Comparison of ENCODE assay signal across 10 cellular contexts in the genomic region with DNA sequence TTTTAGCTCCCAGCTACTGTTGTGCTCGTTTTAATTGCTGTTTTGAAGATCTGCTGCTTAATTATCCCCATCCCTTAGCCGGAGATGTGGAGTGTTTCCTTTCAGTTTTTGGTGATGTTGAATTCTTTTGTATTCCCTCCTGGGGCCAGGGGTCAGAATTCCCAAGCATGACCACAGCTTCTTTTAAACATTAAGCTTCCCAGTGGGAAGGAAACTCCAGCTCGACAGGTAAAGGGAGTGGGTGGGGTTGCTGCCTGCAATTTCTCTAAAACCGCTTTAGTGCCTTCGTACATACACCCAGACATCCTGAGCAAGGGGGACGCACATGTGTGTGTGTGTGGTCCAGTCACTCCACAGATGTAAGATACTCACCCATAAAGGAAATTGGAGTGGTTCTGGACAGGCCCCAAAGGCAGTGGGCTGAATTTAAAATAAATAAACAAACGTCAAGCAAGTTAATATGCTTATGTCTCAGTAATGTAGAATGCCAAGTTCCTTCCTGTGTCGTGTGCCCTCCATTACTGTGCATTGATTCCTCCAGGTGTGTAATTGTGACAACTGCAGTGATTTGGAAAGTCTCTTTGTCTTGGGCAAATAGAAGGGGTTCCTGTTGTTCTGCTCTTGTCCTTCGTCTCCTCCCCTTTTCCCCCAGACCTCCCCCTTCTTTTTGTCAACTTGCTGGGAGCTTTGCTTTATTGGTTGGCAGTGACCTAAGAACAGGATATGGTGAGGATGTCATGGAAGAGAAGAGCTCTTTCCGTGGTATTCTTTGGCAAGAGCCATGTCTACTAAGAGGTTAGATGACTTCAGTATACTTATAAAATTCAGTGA. TPM values are rescaled to one million over a fixed set of nuclear protein-coding genes. Genes with fewer than 3 reads are reported as not detected.
DNase-seq lines count a peak whose midpoint lies in the region; ATAC-seq and TF ChIP-seq lines count a peak whose summit lies in the region.
"Had no signal": no experiment of that assay in that cellular context is flagged by ENCODE, and none has a peak within 500 bp of the region (broad histone marks: within the 10 kb centered on the region; RNA-seq: fewer than 3 reads in every experiment).

No MANE protein-coding gene starts in this region.

- peak overlapping the region; percentile 9 for H3K27ac ChIP-seq in CD8-positive, alpha-beta T cell (ENCODE audit: low read depth, low read length)
- H3K27ac ChIP-seq in HUES64 (ENCODE audit: low read depth, low read length), result peak overlapping the region; percentile 27; the same call in 1 of the 2 replicates

- POLR2A ChIA-PET in CD8-positive, alpha-beta T cell (lab: Charles Lee), result interaction anchor here (1.0 to 2.0 kb wide), 2 partner anchors 19 to 283 kb away, joined by 3 to 9 read pairs; partner anchors contain the start of gene ADSL

- no peaks in the 10 kb centered on the region for H3K27me3 Mint-ChIP-seq in CD8-positive, alpha-beta T cell (ENCODE audit: low read depth)
- H3K27me3 Mint-ChIP-seq in natural killer cell (ENCODE audit: low read depth in 2 of 2) (no peaks in the 10 kb centered on the region), HFFc6 (ENCODE audit: insufficient read depth) (no peaks in the 10 kb centered on the region; the same call in 1 of the 2 replicates)

- peaks cover 96% of the 10 kb centered on the region for H3K4me1 ChIP-seq in CD8-positive, alpha-beta T cell (ENCODE audit: insufficient read depth, low read length)
- peaks cover 56% of the 10 kb centered on the region for H3K4me1 ChIP-seq in HUES64 (ENCODE audit: insufficient read depth, low read length)

- no peak overlapping the region for H3K9ac ChIP-seq in HUES64 (ENCODE audit: low read depth, low read length)

- intact Hi-C loops in CD8-positive, alpha-beta T cell (cut with DNase I, micrococcal nuclease), result loop anchor here (5.0 to 10.0 kb wide), 2 partner anchors 150 to 422 kb away; partner anchors contain the start of genes GRAP2 (in 1 of the 2) and TNRC6B (in 1 of the 2)
- intact Hi-C loops in natural killer cell (cut with micrococcal nuclease), result no loop called here

- peaks cover 46% of the 10 kb centered on the region for H3K36me3 Mint-ChIP-seq in CD8-positive, alpha-beta T cell
- H3K36me3 Mint-ChIP-seq in natural killer cell (peaks cover 9% of the 10 kb centered on the region), HFFc6 (ENCODE audit: low read depth) (peaks cover 18% of the 10 kb centered on the region)

- H3K4me1 Mint-ChIP-seq in CD8-positive, alpha-beta T cell (ENCODE audit: low read depth), result peaks cover 99% of the 10 kb centered on the region
- H3K4me1 Mint-ChIP-seq in natural killer cell, result peaks cover 18 to 32% of the 10 kb centered on the region in 2 donors
- H3K4me1 Mint-ChIP-seq in HFFc6 (ENCODE audit: low read depth), result peaks cover 20% of the 10 kb centered on the region

- WGBS in HUES64, result 64% methylated on average over 7 of the region's 10 CpGs

- TF ChIP-seq CTCF in CD8-positive, alpha-beta T cell (IDR thresholded peaks at IDR 0.05), result no peak
- TF ChIP-seq CTCF in cardiac fibroblast (IDR thresholded peaks at IDR 0.05; ENCODE audit: low read depth, low read length) (no peak), natural killer cell (IDR thresholded peaks at IDR 0.05) (no peak), HFFc6 (IDR thresholded peaks at IDR 0.05) (no peak), omental fat pad (IDR thresholded peaks at IDR 0.05) (no peak)

- H3K4me3 ChIP-seq in CD8-positive, alpha-beta T cell (ENCODE audit: low read depth, low read length), result peak overlapping the region; percentile 3
- H3K4me3 ChIP-seq in HUES64 (ENCODE audit: low read length) (no peak overlapping the region), cardiac fibroblast (replicated peaks in 1 of 2; ENCODE audit: low read depth in 2 of 2, low read length in 2 of 2) (no peak overlapping the region)

- H3K27ac Mint-ChIP-seq in CD8-positive, alpha-beta T cell, result peak overlapping the region; percentile 92
- H3K27ac Mint-ChIP-seq in natural killer cell (peak overlapping the region; percentile 55 to 66), HFFc6 (no peak overlapping the region)

- peak in 1 of 7 experiments; percentile 44 for DNase-seq in CD8-positive, alpha-beta T cell
- DNase-seq in cardiac fibroblast (ENCODE audit: low read depth in 2 of 2), result peak; percentile 21 to 49
- DNase-seq in natural killer cell, result no peak
- DNase-seq in HFFc6, result no peak
- DNase-seq in NCI-H526 treated with DMSO at 0.1 percent for 48 hours (lab: John Stamatoyannopoulos, UW), result no peak
- DNase-seq in omental fat pad (ENCODE audit: low spot score), result no peak
- DNase-seq: aorta, GDM1 had no signal

- H3K36me3 ChIP-seq in CD8-positive, alpha-beta T cell (ENCODE audit: insufficient read depth, low read length), result peaks cover 12% of the 10 kb centered on the region
- peaks cover 41% of the 10 kb centered on the region for H3K36me3 ChIP-seq in HUES64 (ENCODE audit: insufficient read depth, low read length)

- ATAC-seq in CD8-positive, alpha-beta T cell, result peak; percentile 7
- ATAC-seq in natural killer cell (no peak), omental fat pad (ENCODE audit: low FRiP score) (no peak), HG02642 (IDR thresholded peaks at IDR 0.05; ENCODE audit: poor library complexity, unreplicated experiment) (no peak)

- no peaks in the 10 kb centered on the region for H3K9me3 Mint-ChIP-seq in CD8-positive, alpha-beta T cell
- H3K9me3 Mint-ChIP-seq in natural killer cell, result no peaks in the 10 kb centered on the region
- H3K9me3 Mint-ChIP-seq in HFFc6, result no peaks in the 10 kb centered on the region

- CTCF ChIA-PET in CD8-positive, alpha-beta T cell (lab: Charles Lee), result interaction anchor here (0.6 to 2.9 kb wide), 3 partner anchors 18 to 31 kb away, joined by 4 to 19 read pairs (median 8); no protein-coding TSS in a partner anchor

- no peaks in the 10 kb centered on the region for H3K27me3 ChIP-seq in CD8-positive, alpha-beta T cell (ENCODE audit: insufficient read depth, low read length)
- no peaks in the 10 kb centered on the region for H3K27me3 ChIP-seq in HUES64 (ENCODE audit: insufficient read depth, low read length)

- H3K9me3 ChIP-seq in CD8-positive, alpha-beta T cell (ENCODE audit: low read length), result no peaks in the 10 kb centered on the region
- H3K9me3 ChIP-seq in HUES64 (ENCODE audit: insufficient read depth, low read depth, low read length), result no peaks in the 10 kb centered on the region

- peak overlapping the region; percentile 53 for H3K4me3 Mint-ChIP-seq in CD8-positive, alpha-beta T cell
- H3K4me3 Mint-ChIP-seq in natural killer cell (no peak overlapping the region), HFFc6 (no peak overlapping the region)

RNA-seq across cellular contexts. Expression of gene ADSL, which starts 19.2 kb away (rescaled TPM):
- total RNA-seq in CD8-positive, alpha-beta T cell, result 10 to 100 TPM; 61.8 to 68.7 TPM
- polyA plus RNA-seq in HUES64 (2013, experiment 1 of 2), result 175 TPM
- 166 TPM for polyA plus RNA-seq in HUES64 (2013, experiment 2 of 2)
- total RNA-seq in natural killer cell, result 10 to 100 TPM; 31.3 to 49.8 (median 41.2) TPM
- 10 to 100 TPM; 60.6 to 73.8 (median 70.9) TPM for total RNA-seq in HFFc6 (2021; fragmentation: NEBNext Ultra II Directional; extraction: Animal tissue kit (Norgen Biotek cat#: 25700))
- 100 to 1,000 TPM in 1 of 4 donors, 10 to 100 TPM in 3; 74.6 to 106 (median 85.8) TPM for total RNA-seq in omental fat pad

RNA-seq across cellular contexts. Expression of gene SGSM3, which starts 43.3 kb away (rescaled TPM):
- 10 to 100 TPM; 74.0 to 80.1 TPM for total RNA-seq in CD8-positive, alpha-beta T cell
- 35.1 TPM for polyA plus RNA-seq in HUES64 (2013, experiment 1 of 2)
- 45.9 TPM for polyA plus RNA-seq in HUES64 (2013, experiment 2 of 2)
- total RNA-seq in natural killer cell (10 to 100 TPM; 74.4 to 93.2 (median 76.3) TPM), omental fat pad (10 to 100 TPM; 26.2 to 45.6 (median 31.2) TPM)
- total RNA-seq in HFFc6 (2021; fragmentation: NEBNext Ultra II Directional; extraction: Animal tissue kit (Norgen Biotek cat#: 25700)), result 10 to 100 TPM; 41.3 to 52.1 (median 45.5) TPM

Comparison
In these comparisons a context has a peak if more than half of its experiments do, and no peak if none do; other contexts are left out.
1. DNase-seq: peak in cardiac fibroblast (2 of 2); none in natural killer cell (single experiment), HFFc6 (single experiment), NCI-H526 treated with DMSO at 0.1 percent for 48 hours (single experiment) and omental fat pad (single experiment).